In the genomic region with DNA sequence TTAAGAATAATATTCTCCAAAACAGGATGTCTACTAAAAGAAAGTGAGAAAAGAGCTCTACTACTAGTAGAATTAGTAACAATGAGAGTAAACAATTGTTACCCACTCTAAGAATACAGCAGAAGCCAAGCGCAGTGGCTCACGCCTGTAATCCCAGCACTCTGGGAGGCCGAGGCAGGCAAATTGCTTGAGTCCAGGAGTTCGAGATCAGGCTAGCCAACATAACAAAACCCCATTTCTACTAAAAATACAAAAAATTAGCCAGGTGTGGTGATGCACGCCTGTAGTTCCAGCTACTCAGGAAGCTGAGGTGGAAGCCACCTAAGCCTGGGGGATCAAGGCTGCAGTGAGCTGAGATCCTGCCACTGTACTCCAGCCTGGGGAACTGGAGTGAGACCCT, we compare ENCODE assay signal across 11 cellular contexts. TPM values are rescaled to one million over a fixed set of nuclear protein-coding genes. Genes with fewer than 3 reads are reported as not detected.
DNase-seq lines count a peak whose midpoint lies in the region; ATAC-seq and TF ChIP-seq lines count a peak whose summit lies in the region.
"Had no signal": no experiment of that assay in that cellular context is flagged by ENCODE, and none has a peak within 500 bp of the region (broad histone marks: within the 10 kb centered on the region; RNA-seq: fewer than 3 reads in every experiment).

No MANE protein-coding gene starts in this region.

- H3K36me3 Mint-ChIP-seq in CD4-positive, alpha-beta memory T cell: peaks cover 13 to 44% of the 10 kb centered on the region in 2 donors
- H3K36me3 Mint-ChIP-seq in T-cell: peaks cover 28% of the 10 kb centered on the region
- H3K36me3 Mint-ChIP-seq in glutamatergic neuron (ENCODE audit: unreplicated experiment): no peaks in the 10 kb centered on the region

- intact Hi-C loops in CD4-positive, alpha-beta memory T cell (cut with micrococcal nuclease): loop anchor here (10.0 kb wide), 1 partner anchor 810 kb away; a partner anchor contains a TSS
- intact Hi-C loops in right cardiac atrium (cut with DNase I): loop anchor here in 1 of 4 donors (10.0 kb wide), 1 partner anchor 110 kb away; a partner anchor contains a TSS
- intact Hi-C loops in sciatic nerve (cut with DNase I): no loop called here

- peak overlapping the region in 6 of 7 donors; percentile 18 to 95 (median 77) for H3K27ac Mint-ChIP-seq in CD4-positive, alpha-beta memory T cell
- H3K27ac Mint-ChIP-seq in T-cell (peak overlapping the region; percentile 70 to 87), glutamatergic neuron (ENCODE audit: unreplicated experiment) (no peak overlapping the region)

- POLR2A ChIA-PET in CD4-positive, alpha-beta memory T cell (lab: Charles Lee; ENCODE audit: partially characterized antibody): interaction anchor here (0.6 to 1.7 kb wide), 7 partner anchors 103 to 305 kb away, joined by 3 to 6 read pairs (median 3); a partner anchor contains a TSS
- POLR2A ChIA-PET in T-cell (lab: Charles Lee): interaction anchor here (0.5 to 0.6 kb wide), 2 partner anchors 55 to 839 kb away, joined by 3 read pairs; no protein-coding TSS in a partner anchor

- H3K4me1 Mint-ChIP-seq in CD4-positive, alpha-beta memory T cell: peaks cover 19 to 43% (median 31%) of the 10 kb centered on the region in 4 donors
- H3K4me1 Mint-ChIP-seq in T-cell (peaks cover 41 to 61% (median 45%) of the 10 kb centered on the region in 3 donors), glutamatergic neuron (ENCODE audit: low read depth, unreplicated experiment) (peaks cover 14% of the 10 kb centered on the region)

- H3K9me3 Mint-ChIP-seq in CD4-positive, alpha-beta memory T cell: no peaks in the 10 kb centered on the region
- H3K9me3 Mint-ChIP-seq in T-cell (no peaks in the 10 kb centered on the region), glutamatergic neuron (ENCODE audit: unreplicated experiment) (peaks cover under 1% of the 10 kb centered on the region)

- H3K27me3 Mint-ChIP-seq in CD4-positive, alpha-beta memory T cell: no peaks in the 10 kb centered on the region
- H3K27me3 Mint-ChIP-seq in T-cell: no peaks in the 10 kb centered on the region
- H3K27me3 Mint-ChIP-seq in glutamatergic neuron (ENCODE audit: unreplicated experiment): peaks cover 1% of the 10 kb centered on the region

- 90% methylated on average over 5 of the region's 5 CpGs for WGBS in right cardiac atrium

- peak overlapping the region in 2 of 8 donors; percentile 17 to 25 for H3K4me3 Mint-ChIP-seq in CD4-positive, alpha-beta memory T cell
- H3K4me3 Mint-ChIP-seq in T-cell: no peak overlapping the region
- H3K4me3 Mint-ChIP-seq in glutamatergic neuron (ENCODE audit: unreplicated experiment): peak overlapping the region; percentile 38

- no peak for DNase-seq in CD4-positive, alpha-beta memory T cell
- DNase-seq in T-cell (no peak), glutamatergic neuron (no peak), COR-L47 (lab: John Stamatoyannopoulos, UW) (no peak), right cardiac atrium (no peak), sciatic nerve (ENCODE audit: low spot score) (no peak), KG1 (lab: John Stamatoyannopoulos, UW) (no peak)
- DNase-seq: NCI-H187 treated with DMSO at 0.1 percent for 48 hours, T-helper 9 cell had no signal

- H3K36me3 ChIP-seq in CD4-positive, alpha-beta memory T cell (ENCODE audit: insufficient read depth, low read length): peaks cover 32% of the 10 kb centered on the region

- no peaks in the 10 kb centered on the region for H3K9me3 ChIP-seq in CD4-positive, alpha-beta memory T cell (ENCODE audit: control insufficient read depth in 1 of 2, low read length in 2 of 2)
- H3K9me3 ChIP-seq in right cardiac atrium (ENCODE audit: control insufficient read depth, low read length): no peaks in the 10 kb centered on the region
- H3K9me3 ChIP-seq: HAP-1 had no signal

- H3K4me3 ChIP-seq in CD4-positive, alpha-beta memory T cell (ENCODE audit: low read length in 2 of 2): no peak overlapping the region
- no peak overlapping the region for H3K4me3 ChIP-seq in right cardiac atrium (ENCODE audit: low read length)
- H3K4me3 ChIP-seq: HAP-1 had no signal

- peaks cover 48% of the 10 kb centered on the region for H3K4me1 ChIP-seq in CD4-positive, alpha-beta memory T cell (ENCODE audit: insufficient read depth, low read length)
- H3K4me1 ChIP-seq in right cardiac atrium (ENCODE audit: control insufficient read depth, insufficient read depth, low read length): peaks cover 15% of the 10 kb centered on the region

- peak overlapping the region; percentile 73 for H3K27ac ChIP-seq in 22Rv1
- peak overlapping the region; percentile 13 for H3K27ac ChIP-seq in CD4-positive, alpha-beta memory T cell (ENCODE audit: low read depth, low read length)
- H3K27ac ChIP-seq in right cardiac atrium (ENCODE audit: low read length): no peak overlapping the region

- no peaks in the 10 kb centered on the region for H3K27me3 ChIP-seq in CD4-positive, alpha-beta memory T cell (ENCODE audit: insufficient read depth, low read length)
- no peaks in the 10 kb centered on the region for H3K27me3 ChIP-seq in right cardiac atrium (ENCODE audit: control insufficient read depth, insufficient read depth)

- TF ChIP-seq CTCF in 22Rv1 (IDR thresholded peaks at IDR 0.05): no peak
- no peak for TF ChIP-seq CTCF in glutamatergic neuron (IDR thresholded peaks at IDR 0.05; ENCODE audit: partially characterized antibody, unreplicated experiment)

- CTCF ChIA-PET in CD4-positive, alpha-beta memory T cell (lab: Charles Lee; ENCODE audit: partially characterized antibody): interaction anchor here (1.2 to 1.8 kb wide), 3 partner anchors 86 to 149 kb away, joined by 3 to 7 read pairs (median 4); a partner anchor contains a TSS
- CTCF ChIA-PET in T-cell (lab: Charles Lee): interaction anchor here in 1 of 2 donors (0.6 to 0.7 kb wide), 2 partner anchors 12 to 81 kb away, joined by 3 read pairs; no protein-coding TSS in a partner anchor

- ATAC-seq in T-cell (replicated peaks in 1 of 4) (no peak), right cardiac atrium (no peak), sciatic nerve (no peak)

RNA-seq across cellular contexts. Expression of a gene that starts 4.7 kb away (rescaled TPM):
- 10 to 100 TPM; 31.8 to 42.4 TPM for total RNA-seq in CD4-positive, alpha-beta memory T cell
- 10 to 100 TPM; 32.7 to 36.8 TPM for polyA plus RNA-seq in CD4-positive, alpha-beta memory T cell
- 10 to 100 TPM; 21.5 to 34.5 (median 30.7) TPM for total RNA-seq in T-cell
- 37.6 TPM for total RNA-seq in glutamatergic neuron (ENCODE audit: unreplicated experiment)
- total RNA-seq in right cardiac atrium: 10 to 100 TPM; 19.0 to 24.1 (median 22.4) TPM
- polyA plus RNA-seq in right cardiac atrium: 15.5 TPM
- total RNA-seq in sciatic nerve: 23.4 TPM

RNA-seq across cellular contexts. Expression of a gene that starts 6.9 kb away (rescaled TPM):
- total RNA-seq in CD4-positive, alpha-beta memory T cell: 10 to 100 TPM; 42.6 to 44.4 TPM
- polyA plus RNA-seq in CD4-positive, alpha-beta memory T cell: 100 to 1,000 TPM in 1 of 2 donors, 10 to 100 TPM in 1; 95.8 to 142 TPM
- total RNA-seq in T-cell (10 to 100 TPM; 19.0 to 46.8 (median 41.6) TPM), glutamatergic neuron (ENCODE audit: unreplicated experiment) (47.6 TPM), right cardiac atrium (10 to 100 TPM; 13.8 to 23.2 (median 17.6) TPM), sciatic nerve (25.2 TPM)
- 23.8 TPM for polyA plus RNA-seq in right cardiac atrium

RNA-seq across cellular contexts. Expression of a gene that starts 7.2 kb away (rescaled TPM):
- 10 to 100 TPM; 47.7 to 49.4 TPM for total RNA-seq in CD4-positive, alpha-beta memory T cell
- 100 to 1,000 TPM in 1 of 2 donors, 10 to 100 TPM in 1; 90.2 to 122 TPM for polyA plus RNA-seq in CD4-positive, alpha-beta memory T cell
- total RNA-seq in T-cell: 10 to 100 TPM; 36.9 to 50.3 (median 46.8) TPM
- total RNA-seq in glutamatergic neuron (ENCODE audit: unreplicated experiment): 98.7 TPM
- 10 to 100 TPM; 50.3 to 55.7 (median 52.7) TPM for total RNA-seq in right cardiac atrium
- 113 TPM for polyA plus RNA-seq in right cardiac atrium
- total RNA-seq in sciatic nerve: 54.0 TPM

RNA-seq across cellular contexts. Expression of a gene that starts 18.0 kb away (rescaled TPM):
- total RNA-seq in CD4-positive, alpha-beta memory T cell: 1 to 10 TPM in 1 of 2 experiments, under 1 TPM in 1; 0.67 to 1.3 TPM
- polyA plus RNA-seq in CD4-positive, alpha-beta memory T cell: not detected
- total RNA-seq in T-cell (not detected), glutamatergic neuron (ENCODE audit: unreplicated experiment) (not detected), right cardiac atrium (10 to 100 TPM in 1 of 4 donors, 1 to 10 TPM in 3; 3.1 to 21.2 (median 5.6) TPM), sciatic nerve (9.1 TPM)
- 6.9 TPM for polyA plus RNA-seq in right cardiac atrium
